ENCODE assay signal across 8 cellular contexts in genomic region chr3:14203521-14204079, GRCh38. TPM values are rescaled to one million over a fixed set of nuclear protein-coding genes. Genes with fewer than 3 reads are reported as not detected.
DNase-seq lines count a peak whose midpoint lies in the region; ATAC-seq, FAIRE-seq and TF ChIP-seq lines count a peak whose summit lies in the region.

No MANE protein-coding gene starts in this region.

- H3K9me1 ChIP-seq in keratinocyte (ENCODE audit: control insufficient read depth, extremely low read depth, insufficient read depth, low read length) = no peaks in the 10 kb centered on the region

- no peaks in the 10 kb centered on the region for H3K36me3 ChIP-seq in BE2C
- H3K36me3 ChIP-seq in breast epithelium = no peaks in the 10 kb centered on the region
- H3K36me3 ChIP-seq in keratinocyte (ENCODE audit: control insufficient read depth in 2 of 2, extremely low read depth in 1 of 2, insufficient read depth in 2 of 2, low read length in 2 of 2) = no peaks in the 10 kb centered on the region

- no peak overlapping the region for H3K4me2 ChIP-seq in keratinocyte (ENCODE audit: control insufficient read depth, extremely low read depth, insufficient read depth, low read depth, low read length)

- H2AFZ ChIP-seq in keratinocyte (ENCODE audit: control insufficient read depth, low read length) = no peak overlapping the region

- dilution Hi-C loops in keratinocyte (cut with MboI; ENCODE audit: extremely low pct_ligation_motif_present, low sequenced_read_pairs) = no loop called here

- TF ChIP-seq CTCF in BE2C (IDR thresholded peaks at IDR 0.05; ENCODE audit: low read depth, low read length) (peak; percentile 76), breast epithelium (IDR thresholded peaks at IDR 0.05) (peak; percentile 85 to 86 (median 86)), keratinocyte (optimal IDR thresholded peaks at IDR 0.05 in 1 of 3, IDR thresholded peaks at IDR 0.05 in 1 of 3, conservative IDR thresholded peaks at IDR 0.05 in 1 of 3; ENCODE audit: extremely low read depth in 1 of 3, insufficient read depth in 2 of 3, low read length in 3 of 3) (peak; percentile 77 to 92 (median 91))

- H3K79me2 ChIP-seq in keratinocyte (ENCODE audit: control insufficient read depth, insufficient read depth, low read length) = no peaks in the 10 kb centered on the region

- TF ChIP-seq POLR2A in breast epithelium (IDR thresholded peaks at IDR 0.05) = no peak

- DNase-seq in BE2C = peak; percentile 44
- peak; percentile 42 for DNase-seq in NCI-H1105 treated with DMSO at 0.1 percent for 48 hours (lab: John Stamatoyannopoulos, UW)
- peak in 3 of 5 donors; percentile 14 to 34 (median 21) for DNase-seq in T-helper 1 cell
- DNase-seq in breast epithelium (ENCODE audit: low spot score in 2 of 2) = peak; percentile 65 to 71
- no peak for DNase-seq in keratinocyte (ENCODE audit: low read depth, low spot score)
- DNase-seq in stimulated activated CD4-positive, alpha-beta T cell treated with anti-CD3 and anti-CD28 coated beads, Interleukin-2, amount 100 ng/mL, for 24 hours = peak; percentile 40 to 42

- no peak overlapping the region for H3K4me3 ChIP-seq in BE2C (ENCODE audit: low read depth, low read length)
- H3K4me3 ChIP-seq in breast epithelium = no peak overlapping the region
- H3K4me3 ChIP-seq in keratinocyte (ENCODE audit: control insufficient read depth in 2 of 3, extremely low read depth in 1 of 3, insufficient read depth in 2 of 3, low read depth in 1 of 3, low read length in 3 of 3) = no peak overlapping the region

- H3K27me3 ChIP-seq in BE2C (no peaks in the 10 kb centered on the region), breast epithelium (no peaks in the 10 kb centered on the region), keratinocyte (ENCODE audit: control insufficient read depth, extremely low read depth, insufficient read depth, low read length) (no peaks in the 10 kb centered on the region)

- intact Hi-C loops in breast epithelium (cut with DNase I; ENCODE audit: low total_unique reads) = no loop called here

- ATAC-seq in GM19023 (IDR thresholded peaks at IDR 0.05; ENCODE audit: unreplicated experiment) (peak; percentile 55), HG03280 (IDR thresholded peaks at IDR 0.05; ENCODE audit: unreplicated experiment) (no peak)

- H4K20me1 ChIP-seq in keratinocyte (ENCODE audit: control insufficient read depth, extremely low read depth, insufficient read depth, low read length) = no peaks in the 10 kb centered on the region

- peak overlapping the region; percentile 78 to 87 for H3K27ac ChIP-seq in breast epithelium
- no peak overlapping the region for H3K27ac ChIP-seq in keratinocyte (ENCODE audit: control insufficient read depth, insufficient read depth, low read length)

- no peaks in the 10 kb centered on the region for H3K9me3 ChIP-seq in BE2C
- H3K9me3 ChIP-seq in breast epithelium = no peaks in the 10 kb centered on the region
- H3K9me3 ChIP-seq in keratinocyte (ENCODE audit: control insufficient read depth, low read depth, low read length) = no peaks in the 10 kb centered on the region

- no peak overlapping the region for H3K9ac ChIP-seq in keratinocyte (ENCODE audit: control insufficient read depth, extremely low read depth, insufficient read depth, low read length)

- FAIRE-seq in keratinocyte (lab: Jason Lieb, UNC) = peak; percentile 49

- no peaks in the 10 kb centered on the region for H3K4me1 ChIP-seq in BE2C
- H3K4me1 ChIP-seq in breast epithelium = peaks cover 0 to 15% of the 10 kb centered on the region in 2 donors
- H3K4me1 ChIP-seq in keratinocyte (ENCODE audit: control insufficient read depth, extremely low read depth, insufficient read depth, low read length) = peaks cover 42% of the 10 kb centered on the region

RNA-seq across cellular contexts. Expression of gene LSM3, which starts 25.0 kb away (rescaled TPM):
- polyA plus RNA-seq in BE2C (2012; ENCODE audit: insufficient read depth, insufficient read length, low read depth) = 13.3 TPM
- 10 to 100 TPM; 10.5 to 11.5 (median 11.5) TPM for total RNA-seq in breast epithelium
- 10.7 to 26.1 TPM (median 13.2 TPM) in 3 replicates for polyA plus RNA-seq in keratinocyte
- 28.0 TPM for polyA plus RNA-seq in keratinocyte (2011; ENCODE audit: low read depth)
- 13.9 and 18.7 TPM in 2 replicates for polyA plus RNA-seq in keratinocyte (2011; cell fraction: cytosol; rRNA removed)
- 2.3 and 5.2 TPM in 2 replicates for polyA plus RNA-seq in keratinocyte (2011; cell fraction: nucleus; rRNA removed)
- 13.6 and 21.0 TPM in 2 replicates for polyA plus RNA-seq in keratinocyte (2012; ENCODE audit: low replicate concordance)
- polyA minus RNA-seq in keratinocyte = 0.56 to 3.4 TPM (median 0.96 TPM) in 3 replicates
- polyA minus RNA-seq in keratinocyte (2011; cell fraction: cytosol; rRNA and poly(A)+ RNA removed) = 2.7 TPM
- 0.32 and 0.93 TPM in 2 replicates for polyA minus RNA-seq in keratinocyte (2011; cell fraction: nucleus; rRNA and poly(A)+ RNA removed)

RNA-seq across cellular contexts. Expression of gene XPC, which starts 25.2 kb away (rescaled TPM):
- polyA plus RNA-seq in BE2C (2012; ENCODE audit: insufficient read depth, insufficient read length, low read depth) = 11.3 TPM
- total RNA-seq in breast epithelium = 10 to 100 TPM; 57.4 to 74.2 (median 61.3) TPM
- polyA plus RNA-seq in keratinocyte = 19.4 to 24.9 TPM (median 22.0 TPM) in 3 replicates
- 91.7 TPM for polyA plus RNA-seq in keratinocyte (2011; ENCODE audit: low read depth)
- 24.3 and 40.5 TPM in 2 replicates for polyA plus RNA-seq in keratinocyte (2011; cell fraction: cytosol; rRNA removed)
- polyA plus RNA-seq in keratinocyte (2011; cell fraction: nucleus; rRNA removed) = 72.5 and 73.3 TPM in 2 replicates
- polyA plus RNA-seq in keratinocyte (2012; ENCODE audit: low replicate concordance) = 27.5 and 32.6 TPM in 2 replicates
- polyA minus RNA-seq in keratinocyte = 23.4 to 28.6 TPM (median 24.8 TPM) in 3 replicates
- polyA minus RNA-seq in keratinocyte (2011; cell fraction: cytosol; rRNA and poly(A)+ RNA removed) = 11.9 TPM
- polyA minus RNA-seq in keratinocyte (2011; cell fraction: nucleus; rRNA and poly(A)+ RNA removed) = 32.7 and 46.7 TPM in 2 replicates
